ENCODE assay signal across 1 cellular context in genomic region chr2:226475650-226476049, GRCh38.
TF ChIP-seq lines count a peak whose summit lies in the region.

No MANE protein-coding gene starts in this region.

TF ChIP-seq in GM23338, 12 proteins besides CTCF, POLR2A, EP300 and RAD21 (continued from another document):
- TF ChIP-seq REST (IDR thresholded peaks at IDR 0.05; ENCODE audit: unreplicated experiment) (no peak), ZNF114 (CRISPR knock-in tag; IDR thresholded peaks at IDR 0.05) (no peak), STAT1 (IDR thresholded peaks at IDR 0.05; ENCODE audit: unreplicated experiment) (no peak), CREB1 (CRISPR knock-in tag; IDR thresholded peaks at IDR 0.05; ENCODE audit: low read depth) (no peak)
